In the genomic region with DNA sequence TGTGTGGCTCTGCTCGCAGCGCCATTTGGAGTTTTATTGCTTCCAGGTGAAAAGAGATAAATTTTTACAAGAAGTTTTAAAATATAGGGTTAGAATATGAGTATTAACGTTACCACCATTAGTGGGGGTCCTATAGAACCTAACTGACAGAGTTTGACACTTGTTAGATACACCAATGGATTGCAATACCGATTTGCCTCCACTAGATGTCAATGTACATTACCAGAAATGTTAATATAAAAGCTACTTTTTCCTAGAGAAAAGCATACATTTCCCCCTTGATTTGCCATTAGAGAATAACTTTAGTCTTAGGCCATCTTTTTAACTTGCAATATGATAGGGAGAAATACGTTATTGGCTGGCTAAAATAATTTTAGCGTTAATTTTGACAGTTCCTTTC, we compare ENCODE assay signal across 9 cellular contexts.
DNase-seq lines count a peak whose midpoint lies in the region; ATAC-seq and TF ChIP-seq lines count a peak whose summit lies in the region.
"Had no signal": no experiment of that assay in that cellular context is flagged by ENCODE, and none has a peak within 500 bp of the region (broad histone marks: within the 10 kb centered on the region; RNA-seq: fewer than 3 reads in every experiment).

No MANE protein-coding gene starts in this region.

- H2AFZ ChIP-seq in mammary epithelial cell (ENCODE audit: low read depth, low read length) = no peak overlapping the region

- BruUV-seq in mammary epithelial cell (replicated peaks; lab: Mats Ljungman, UMichigan) = no TSS peak

- WGBS in mammary epithelial cell (ENCODE audit: low coverage, missing lambda C conversion rate) = 40% methylated on average over 6 of the region's 6 CpGs

- H3K36me3 ChIP-seq in mammary epithelial cell (ENCODE audit: insufficient read depth, low read length) (no peaks in the 10 kb centered on the region), mucosa of descending colon (ENCODE audit: low read depth) (no peaks in the 10 kb centered on the region)

- no peaks in the 10 kb centered on the region for H3K27me3 ChIP-seq in mammary epithelial cell (ENCODE audit: insufficient read depth, low read length)

- H3K4me2 ChIP-seq in mammary epithelial cell (ENCODE audit: insufficient read depth, low read depth, low read length) = no peak overlapping the region

- no peak for ATAC-seq in mucosa of descending colon

- TF ChIP-seq CTCF in GM12872 (IDR thresholded peaks at IDR 0.05; ENCODE audit: insufficient read depth, low read depth, low read length) (peak; percentile 47; the same call in 2 of the 3 replicates), LNCaP clone FGC (IDR thresholded peaks at IDR 0.05; ENCODE audit: control insufficient read depth, extremely low read depth, insufficient read depth) (peak; percentile 45), mammary epithelial cell (conservative IDR thresholded peaks at IDR 0.05 in 1 of 2, IDR thresholded peaks at IDR 0.05 in 1 of 2; ENCODE audit: extremely low read depth in 1 of 2, insufficient read depth in 1 of 2, low read depth in 1 of 2, low read length in 2 of 2) (peak; percentile 53 to 54), neural crest cell (conservative IDR thresholded peaks at IDR 0.05) (peak; percentile 70), mucosa of descending colon (IDR thresholded peaks at IDR 0.05) (no peak)

- dilution Hi-C loops in mammary epithelial cell (cut with HindIII; ENCODE audit: low sequenced_read_pairs) = no loop called here

- H3K27me3 Mint-ChIP-seq in neural crest cell (ENCODE audit: low read depth) = no peaks in the 10 kb centered on the region
- H3K27me3 Mint-ChIP-seq: stimulated activated naive CD8-positive, alpha-beta T cell treated with anti-CD3 and anti-CD28 coated beads, Interleukin-15, Interleukin-2, amounts not matched to agents 100 ng/mL and 50 ng/mL, for 24 hours had no signal

- H3K4me3 ChIP-seq in LNCaP clone FGC (ENCODE audit: low read depth, low read length) (no peak overlapping the region), mammary epithelial cell (replicated peaks in 1 of 3; ENCODE audit: insufficient read depth in 1 of 3, low read depth in 2 of 3, low read length in 3 of 3) (no peak overlapping the region), mucosa of descending colon (no peak overlapping the region)

- H3K79me2 ChIP-seq in mammary epithelial cell (ENCODE audit: insufficient read depth, low read length) = no peaks in the 10 kb centered on the region

- H3K9ac ChIP-seq in mammary epithelial cell (ENCODE audit: insufficient read depth, low read length) = no peak overlapping the region

- DNase-seq in LNCaP clone FGC (ENCODE audit: low read depth) (peak; percentile 8), mammary epithelial cell (no peak), neural crest cell (ENCODE audit: low read depth, low spot score) (peak; percentile 5), MV-4-11 (lab: John Stamatoyannopoulos, UW) (no peak), T-helper 9 cell (no peak), mucosa of descending colon (no peak), globus pallidus (ENCODE audit: low spot score) (no peak)

- in situ Hi-C loops in mammary epithelial cell (cut with MboI; ENCODE audit: low sequenced_read_pairs in 2 of 2) = no loop called here

- H3K4me3 Mint-ChIP-seq in neural crest cell = no peak overlapping the region
- H3K4me3 Mint-ChIP-seq: stimulated activated naive CD8-positive, alpha-beta T cell treated with anti-CD3 and anti-CD28 coated beads, Interleukin-15, Interleukin-2, amounts not matched to agents 100 ng/mL and 50 ng/mL, for 24 hours had no signal

- peaks cover 3% of the 10 kb centered on the region for H3K36me3 Mint-ChIP-seq in neural crest cell (ENCODE audit: low read depth)

- H4K20me1 ChIP-seq in mammary epithelial cell (ENCODE audit: insufficient read depth, low read length) = no peaks in the 10 kb centered on the region

- no peak overlapping the region for H3K27ac ChIP-seq in mammary epithelial cell (ENCODE audit: insufficient read depth, low read depth, low read length)

- H3K4me1 Mint-ChIP-seq in neural crest cell = no peaks in the 10 kb centered on the region

- H3K4me1 ChIP-seq in mammary epithelial cell (ENCODE audit: insufficient read depth, low read length) = no peaks in the 10 kb centered on the region
- no peaks in the 10 kb centered on the region for H3K4me1 ChIP-seq in mucosa of descending colon (ENCODE audit: low read depth)

- H3K27ac Mint-ChIP-seq in neural crest cell (ENCODE audit: unreplicated experiment) = no peak overlapping the region
- H3K27ac Mint-ChIP-seq: stimulated activated naive CD8-positive, alpha-beta T cell treated with anti-CD3 and anti-CD28 coated beads, Interleukin-15, Interleukin-2, amounts not matched to agents 100 ng/mL and 50 ng/mL, for 24 hours had no signal

- intact Hi-C loops in mammary epithelial cell (cut with micrococcal nuclease) = loop anchor here (5.0 kb wide), 1 partner anchor 459 kb away; no protein-coding TSS in a partner anchor
- intact Hi-C loops in mucosa of descending colon (cut with DNase I, micrococcal nuclease) = no loop called here

- H3K9me3 ChIP-seq in mammary epithelial cell (replicated peaks; ENCODE audit: insufficient read depth, low read length) (no peaks in the 10 kb centered on the region), mucosa of descending colon (no peaks in the 10 kb centered on the region)

- CTCF ChIA-PET in mammary epithelial cell (lab: Charles Lee; ENCODE audit: low non-redundant PET) = interaction anchor here (0.6 kb wide), 1 partner anchor 52 kb away, joined by 3 read pairs; no protein-coding TSS in a partner anchor

- peaks cover 10% of the 10 kb centered on the region for H3K9me3 Mint-ChIP-seq in neural crest cell

Comparison
In these comparisons a context has a peak if more than half of its experiments do, and no peak if none do; other contexts are left out.
1. DNase-seq: peak in LNCaP clone FGC (single experiment) and neural crest cell (single experiment); none in mammary epithelial cell (single experiment), MV-4-11 (single experiment), T-helper 9 cell (single experiment), mucosa of descending colon (0 of 3) and globus pallidus (single experiment).